6 cellular contexts compared by ENCODE assay signal in genomic region chr6:31972709-31973350, GRCh38. TPM values are rescaled to one million over a fixed set of nuclear protein-coding genes. Genes with fewer than 3 reads are reported as not detected.
DNase-seq lines count a peak whose midpoint lies in the region; ATAC-seq, FAIRE-seq and TF ChIP-seq lines count a peak whose summit lies in the region.

No MANE protein-coding gene starts in this region.

- H3K36me3 ChIP-seq in HUES6 (ENCODE audit: control insufficient read depth, insufficient read depth, low read length) (peaks cover 30% of the 10 kb centered on the region), astrocyte (ENCODE audit: insufficient read depth, low read length) (peaks cover 5% of the 10 kb centered on the region)

- peak overlapping the region; percentile 73 for H2AFZ ChIP-seq in astrocyte (ENCODE audit: low read depth, low read length)

- in situ Hi-C loops in G401 (cut with HindIII; ENCODE audit: low sequenced_read_pairs) = no loop called here

- peaks cover 49% of the 10 kb centered on the region for H3K79me2 ChIP-seq in astrocyte (ENCODE audit: insufficient read depth, low read length)

- peak overlapping the region; percentile 86 for H3K4me3 ChIP-seq in HUES6 (ENCODE audit: low read depth, low read length)
- peak overlapping the region; percentile 87 for H3K4me3 ChIP-seq in astrocyte (ENCODE audit: insufficient read depth, low read depth, low read length)

- no peak for FAIRE-seq in astrocyte (lab: Jason Lieb, UNC)

- H3K27ac Mint-ChIP-seq in astrocyte (ENCODE audit: unreplicated experiment) = peak overlapping the region; percentile 98

- H3K9ac ChIP-seq in HUES6 (ENCODE audit: low read length) (peak overlapping the region; percentile 74), astrocyte (ENCODE audit: low read length) (peak overlapping the region; percentile 90)

- H3K4me3 Mint-ChIP-seq in astrocyte (ENCODE audit: unreplicated experiment) = peak overlapping the region; percentile 93

- peaks cover 20% of the 10 kb centered on the region for H3K4me1 Mint-ChIP-seq in astrocyte (ENCODE audit: low read depth, unreplicated experiment)

- ATAC-seq in HG03469 (IDR thresholded peaks at IDR 0.05; ENCODE audit: unreplicated experiment) = no peak

- peaks cover 11% of the 10 kb centered on the region for H4K20me1 ChIP-seq in astrocyte (ENCODE audit: insufficient read depth, low read length)

- H3K27me3 Mint-ChIP-seq in astrocyte (ENCODE audit: low read depth, unreplicated experiment) = no peaks in the 10 kb centered on the region

- DNase-seq in astrocyte (ENCODE audit: low read depth) (peak; percentile 61), myocyte (ENCODE audit: low read depth) (peak; percentile 32), NCI-H1694 (lab: John Stamatoyannopoulos, UW) (no peak), G401 (ENCODE audit: low spot score) (no peak)

- peak overlapping the region; percentile 99 for H3K4me2 ChIP-seq in astrocyte (ENCODE audit: low read length)

- H3K9me3 ChIP-seq in HUES6 (ENCODE audit: control insufficient read depth, insufficient read depth, low read depth, low read length) = no peaks in the 10 kb centered on the region; the same call in 1 of the 2 replicates
- H3K9me3 ChIP-seq in astrocyte (ENCODE audit: insufficient read depth, low read depth, low read length) = no peaks in the 10 kb centered on the region

- TF ChIP-seq CTCF in astrocyte (IDR thresholded peaks at IDR 0.05; ENCODE audit: insufficient read depth, low read depth, low read length) = no peak

- H3K9me3 Mint-ChIP-seq in astrocyte (ENCODE audit: unreplicated experiment) = no peaks in the 10 kb centered on the region

- H3K4me1 ChIP-seq in HUES6 (ENCODE audit: control insufficient read depth, insufficient read depth, low read length) (peaks cover 7% of the 10 kb centered on the region), astrocyte (ENCODE audit: insufficient read depth, low read length) (peaks cover 35% of the 10 kb centered on the region)

- peaks cover 22% of the 10 kb centered on the region for H3K36me3 Mint-ChIP-seq in astrocyte (ENCODE audit: low read depth, unreplicated experiment)

- H3K27ac ChIP-seq in HUES6 (ENCODE audit: low read depth, low read length) (peak overlapping the region; percentile 88; the same call in 1 of the 2 replicates), astrocyte (ENCODE audit: low read depth, low read length) (peak overlapping the region; percentile 92)

- no peaks in the 10 kb centered on the region for H3K27me3 ChIP-seq in HUES6 (ENCODE audit: control insufficient read depth, insufficient read depth, low read length)
- H3K27me3 ChIP-seq in astrocyte (ENCODE audit: insufficient read depth, low read length) = no peaks in the 10 kb centered on the region

RNA-seq across cellular contexts. Expression of gene DXO, which starts 0.9 kb away (rescaled TPM):
- total RNA-seq in astrocyte = 12.6 and 15.6 TPM in 2 replicates
- 28.7 and 32.3 TPM in 2 replicates for total RNA-seq in myocyte
- 27.9 TPM for polyA plus RNA-seq in myocyte (2012)
- 4.3 and 7.1 TPM in 2 replicates for total RNA-seq in G401 (2014; rRNA removed; shearing (Covaris generic))

RNA-seq across cellular contexts. Expression of gene C4A, which starts 9.0 kb away (rescaled TPM):
- total RNA-seq in astrocyte = 3.8 and 4.6 TPM in 2 replicates
- total RNA-seq in myocyte = 3.5 and 4.2 TPM in 2 replicates
- 4.7 TPM for polyA plus RNA-seq in myocyte (2012)
- 0.98 and 1.2 TPM in 2 replicates for total RNA-seq in G401 (2014; rRNA removed; shearing (Covaris generic))

RNA-seq across cellular contexts. Expression of gene SKIC2, which starts 13.9 kb away (rescaled TPM):
- total RNA-seq in astrocyte (75.3 and 79.1 TPM in 2 replicates), myocyte (32.1 and 37.3 TPM in 2 replicates)
- polyA plus RNA-seq in myocyte (2012) = 57.9 TPM
- 41.0 and 43.4 TPM in 2 replicates for total RNA-seq in G401 (2014; rRNA removed; shearing (Covaris generic))

RNA-seq across cellular contexts. Expression of gene NELFE, which starts 14.1 kb away (rescaled TPM):
- total RNA-seq in astrocyte (47.7 and 48.1 TPM in 2 replicates), myocyte (86.4 and 87.1 TPM in 2 replicates)
- 107 TPM for polyA plus RNA-seq in myocyte (2012)
- total RNA-seq in G401 (2014; rRNA removed; shearing (Covaris generic)) = 183 and 198 TPM in 2 replicates

RNA-seq across cellular contexts. Expression of gene CFB, which starts 26.9 kb away (rescaled TPM):
- total RNA-seq in astrocyte (1.0 and 1.4 TPM in 2 replicates), myocyte (1.8 and 6.6 TPM in 2 replicates)
- 3.7 TPM for polyA plus RNA-seq in myocyte (2012)
- total RNA-seq in G401 (2014; rRNA removed; shearing (Covaris generic)) = not detected in 2 replicates

Comparison
In these comparisons a context has a peak if more than half of its experiments do, and no peak if none do; other contexts are left out.
1. DNase-seq: peak in astrocyte (single experiment) and myocyte (single experiment); none in NCI-H1694 (single experiment) and G401 (single experiment).